ENCODE assay signal across 9 cellular contexts in genomic region chr6:24668066-24668996, GRCh38. TPM values are rescaled to one million over a fixed set of nuclear protein-coding genes. Genes with fewer than 3 reads are reported as not detected.
DNase-seq lines count a peak whose midpoint lies in the region; ATAC-seq, FAIRE-seq and TF ChIP-seq lines count a peak whose summit lies in the region.
"Not testable (repeated sequence)": the region's sequence is repeated elsewhere in the genome, so short reads cannot be mapped to it uniquely, and the experiment has no call there.
"Had no signal": no experiment of that assay in that cellular context is flagged by ENCODE, and none has a peak within 500 bp of the region (broad histone marks: within the 10 kb centered on the region; RNA-seq: fewer than 3 reads in every experiment).

No MANE protein-coding gene starts in this region.

- not testable (repeated sequence) for DNase-seq in HCT116 (ENCODE audit: low read depth, low spot score); WTC11 (ENCODE audit: low spot score); GM12878 (ENCODE audit: low read depth, low spot score); cardiac muscle cell (ENCODE audit: low read depth in 1 of 2, low spot score in 1 of 2); mesothelial cell of epicardium (ENCODE audit: low spot score in 2 of 2, unreplicated experiment in 2 of 2)
- DNase-seq in NOMO-1 treated with DMSO at 0.1 percent for 48 hours (lab: John Stamatoyannopoulos, UW; ENCODE audit: unreplicated experiment): peak; percentile 99
- DNase-seq in stimulated activated effector memory CD8-positive, alpha-beta T cell treated with anti-CD3 and anti-CD28 coated beads, Interleukin-12 subunit alpha, Interleukin-12 subunit beta, amount 100 ng/mL, for 72 hours (ENCODE audit: low spot score in 2 of 2): peak in 1 of 2 donors; percentile 46

- POLR2A ChIA-PET in HCT116 (lab: Charles Lee); WTC11 (lab: Charles Lee); GM12878 (lab: Charles Lee): not testable (repeated sequence)

- RAD21 ChIA-PET in HCT116 (lab: Charles Lee; ENCODE audit: low non-redundant PET in 1 of 2, low total read pairs in 2 of 2, uncharacterized antibody in 2 of 2, unreplicated experiment in 2 of 2); GM12878 (lab: Charles Lee; ENCODE audit: unreplicated experiment): not testable (repeated sequence)

- SMC1A ChIA-PET in GM12878 (lab: Charles Lee; ENCODE audit: uncharacterized antibody, unreplicated experiment): interaction anchor here (1.1 kb wide), 1 partner anchor 49 kb away, joined by 4 read pairs; no protein-coding TSS in a partner anchor

- intact Hi-C loops in HCT116 (cut with micrococcal nuclease); GM12878 (cut with micrococcal nuclease; ENCODE audit: unreplicated experiment): not testable (repeated sequence)

- peaks cover 13% of the 10 kb centered on the region; the same call in 1 of the 2 replicates for H4K20me1 ChIP-seq in BLaER1
- H4K20me1 ChIP-seq in HCT116 (ENCODE audit: insufficient read depth); GM12878 (ENCODE audit: control insufficient read depth, insufficient read depth): not testable (repeated sequence)

- not testable (repeated sequence) for H3K27ac Mint-ChIP-seq in WTC11; mesothelial cell of epicardium; stimulated activated effector memory CD8-positive, alpha-beta T cell treated with anti-CD3 and anti-CD28 coated beads, Interleukin-12 subunit alpha, Interleukin-12 subunit beta, amount 100 ng/mL, for 72 hours

- H3K27me3 ChIP-seq in BLaER1; HCT116 (ENCODE audit: insufficient read depth, low read length); GM12878 (replicated peaks in 1 of 2; ENCODE audit: control insufficient read depth in 2 of 2, insufficient read depth in 2 of 2, low read length in 1 of 2); cardiac muscle cell: not testable (repeated sequence)

- H3K4me3 Mint-ChIP-seq in WTC11: peak overlapping the region; percentile 85
- peak overlapping the region; percentile 92 for H3K4me3 Mint-ChIP-seq in mesothelial cell of epicardium
- H3K4me3 Mint-ChIP-seq in stimulated activated effector memory CD8-positive, alpha-beta T cell treated with anti-CD3 and anti-CD28 coated beads, Interleukin-12 subunit alpha, Interleukin-12 subunit beta, amount 100 ng/mL, for 72 hours: peak overlapping the region; percentile 87

- H3K4me1 Mint-ChIP-seq in WTC11: peaks cover 25% of the 10 kb centered on the region
- H3K4me1 Mint-ChIP-seq in mesothelial cell of epicardium: peaks cover 24% of the 10 kb centered on the region
- peaks cover 51% of the 10 kb centered on the region for H3K4me1 Mint-ChIP-seq in stimulated activated effector memory CD8-positive, alpha-beta T cell treated with anti-CD3 and anti-CD28 coated beads, Interleukin-12 subunit alpha, Interleukin-12 subunit beta, amount 100 ng/mL, for 72 hours

- CTCF ChIA-PET in HCT116 (lab: Charles Lee) (interaction anchor here (2.1 kb wide), 1 partner anchor 87 kb away, joined by 13 read pairs; no protein-coding TSS in a partner anchor), GM12878 (lab: Yijun Ruan, JAX) (interaction anchor here (1.5 kb wide), 1 partner anchor 88 kb away, joined by 6 read pairs; no protein-coding TSS in a partner anchor)
- CTCF ChIA-PET in WTC11 (lab: Charles Lee): not testable (repeated sequence)

- H3K9me3 Mint-ChIP-seq in WTC11 (peaks cover 41% of the 10 kb centered on the region), mesothelial cell of epicardium (peaks cover 30% of the 10 kb centered on the region)
- H3K9me3 Mint-ChIP-seq in stimulated activated effector memory CD8-positive, alpha-beta T cell treated with anti-CD3 and anti-CD28 coated beads, Interleukin-12 subunit alpha, Interleukin-12 subunit beta, amount 100 ng/mL, for 72 hours: not testable (repeated sequence)

- H2AFZ ChIP-seq in HCT116 (ENCODE audit: low read depth, low read length, poor library complexity, severe bottlenecking); GM12878 (ENCODE audit: control insufficient read depth, low read depth, low read length): not testable (repeated sequence)

- in situ Hi-C loops in GM12878 (cut with MboI): not testable (repeated sequence)

- not testable (repeated sequence) for TF ChIP-seq POLR2A in HCT116 (IDR thresholded peaks at IDR 0.05; ENCODE audit: borderline replicate concordance, extremely low read depth, insufficient read depth, insufficient read length); GM12878 (IDR thresholded peaks at IDR 0.05; ENCODE audit: low read depth, low read length)

- H3K9me3 ChIP-seq in BLaER1 (peaks cover 51% of the 10 kb centered on the region), HCT116 (ENCODE audit: control insufficient read depth in 1 of 2, insufficient read depth in 1 of 2, low read depth in 1 of 2, low read length in 2 of 2) (peaks cover 5 to 10% of the 10 kb centered on the region in 2 experiments; a peak in 2 of 4 replicates)
- not testable (repeated sequence) for H3K9me3 ChIP-seq in GM12878 (replicated peaks; ENCODE audit: control insufficient read depth, insufficient read depth, low read length); cardiac muscle cell (ENCODE audit: low read depth)

- H3K4me3 ChIP-seq in BLaER1 (peak overlapping the region; percentile 95), HCT116 (replicated peaks in 1 of 2; ENCODE audit: low read depth in 1 of 2, low read length in 2 of 2) (peak overlapping the region; percentile 91 to 97), GM12878 (peak overlapping the region; percentile 94), cardiac muscle cell (peak overlapping the region; percentile 79)

- H3K4me1 ChIP-seq in BLaER1 (peaks cover 34% of the 10 kb centered on the region), HCT116 (ENCODE audit: control insufficient read depth in 1 of 2, insufficient read depth in 2 of 2, low read length in 2 of 2) (peaks cover 7 to 16% of the 10 kb centered on the region in 2 experiments; a peak in 3 of 4 replicates), GM12878 (ENCODE audit: control insufficient read depth, insufficient read depth, low read length) (peaks cover 10% of the 10 kb centered on the region)
- H3K4me1 ChIP-seq in cardiac muscle cell (ENCODE audit: low read depth): not testable (repeated sequence)

- H3K9me2 ChIP-seq in HCT116 (ENCODE audit: insufficient read depth): not testable (repeated sequence)

- not testable (repeated sequence) for TF ChIP-seq CTCF in HCT116 (IDR thresholded peaks at IDR 0.05 in 2 of 3, conservative IDR thresholded peaks at IDR 0.05 in 1 of 3; ENCODE audit: borderline replicate concordance in 1 of 3, insufficient read depth in 1 of 3, low read depth in 2 of 3, low read length in 2 of 3); WTC11 (IDR thresholded peaks at IDR 0.05); GM12878 (IDR thresholded peaks at IDR 0.05 in 2 of 3, conservative IDR thresholded peaks at IDR 0.05 in 1 of 3; ENCODE audit: control insufficient read depth in 2 of 3, extremely low read depth in 1 of 3, insufficient read depth in 1 of 3, low read depth in 3 of 3, low read length in 3 of 3); cardiac muscle cell (IDR thresholded peaks at IDR 0.05; ENCODE audit: low read depth, low read length); mesothelial cell of epicardium (IDR thresholded peaks at IDR 0.05; ENCODE audit: unreplicated experiment)

- TF ChIP-seq RAD21 in HCT116 (IDR thresholded peaks at IDR 0.05; ENCODE audit: low read depth); GM12878 (IDR thresholded peaks at IDR 0.05; ENCODE audit: insufficient read depth, low read depth, low read length): not testable (repeated sequence)

- ATAC-seq in HCT116; WTC11; GM12878; stimulated activated effector memory CD8-positive, alpha-beta T cell treated with anti-CD3 and anti-CD28 coated beads, Interleukin-12 subunit alpha, Interleukin-12 subunit beta, amount 100 ng/mL, for 72 hours: not testable (repeated sequence)

- FAIRE-seq in GM12878 (lab: Jason Lieb, UNC): not testable (repeated sequence)

- H3K4me2 ChIP-seq in BLaER1: peak overlapping the region; percentile 91
- peak overlapping the region; percentile 84 for H3K4me2 ChIP-seq in HCT116 (ENCODE audit: low read length)
- H3K4me2 ChIP-seq in GM12878 (ENCODE audit: control insufficient read depth, insufficient read depth): peak overlapping the region; percentile 90

- H3K9ac ChIP-seq in BLaER1: peak overlapping the region; percentile 95
- peak overlapping the region; percentile 88; the same call in 1 of the 2 replicates for H3K9ac ChIP-seq in HCT116 (ENCODE audit: low read length)
- peak overlapping the region; percentile 89 for H3K9ac ChIP-seq in GM12878 (ENCODE audit: control insufficient read depth, insufficient read depth, low read length)

- H3K79me2 ChIP-seq in HCT116 (ENCODE audit: insufficient read depth, low read length): peaks cover 37% of the 10 kb centered on the region
- peaks cover 39% of the 10 kb centered on the region for H3K79me2 ChIP-seq in GM12878 (ENCODE audit: control insufficient read depth, insufficient read depth, low read length)

- H3K27ac ChIP-seq in BLaER1: peak overlapping the region; percentile 94
- H3K27ac ChIP-seq in HCT116 (ENCODE audit: low read depth, low read length); GM12878 (ENCODE audit: control insufficient read depth, insufficient read depth): not testable (repeated sequence)
- H3K27ac ChIP-seq in cardiac muscle cell: peak overlapping the region; percentile 94

- H3K36me3 Mint-ChIP-seq in WTC11: peaks cover 69% of the 10 kb centered on the region
- peaks cover 31% of the 10 kb centered on the region for H3K36me3 Mint-ChIP-seq in mesothelial cell of epicardium
- H3K36me3 Mint-ChIP-seq in stimulated activated effector memory CD8-positive, alpha-beta T cell treated with anti-CD3 and anti-CD28 coated beads, Interleukin-12 subunit alpha, Interleukin-12 subunit beta, amount 100 ng/mL, for 72 hours: peaks cover 31% of the 10 kb centered on the region

- WGBS in GM12878 (ENCODE audit: insufficient coverage, insufficient replicate concordance, low lambda C conversion rate, missing lambda C conversion rate): 98% methylated on average over 17 of the region's 18 CpGs

- H3K27me3 Mint-ChIP-seq in WTC11 (ENCODE audit: low read depth); mesothelial cell of epicardium (ENCODE audit: low read depth): not testable (repeated sequence)

- BruUV-seq in HCT116 (replicated peaks; lab: Mats Ljungman, UMichigan); GM12878 (replicated peaks; lab: Mats Ljungman, UMichigan): not testable (repeated sequence)

- H3K36me3 ChIP-seq in BLaER1 (peaks cover 53% of the 10 kb centered on the region), GM12878 (ENCODE audit: control insufficient read depth in 2 of 2, insufficient read depth in 2 of 2, low read length in 1 of 2) (peaks cover 0 to 12% of the 10 kb centered on the region in 2 experiments; a peak in 2 of 4 replicates)
- not testable (repeated sequence) for H3K36me3 ChIP-seq in HCT116 (ENCODE audit: control insufficient read depth in 1 of 2, insufficient read depth in 2 of 2, low read length in 2 of 2); cardiac muscle cell

- TF ChIP-seq EP300 in GM12878 (IDR thresholded peaks at IDR 0.05; ENCODE audit: borderline replicate concordance in 1 of 2, control insufficient read depth in 1 of 2, low read depth in 2 of 2, low read length in 2 of 2): not testable (repeated sequence)

RNA-seq across cellular contexts. Expression of gene ACOT13, which starts 1.5 kb away (rescaled TPM):
- 33.5 TPM for total RNA-seq in HCT116 (2021; ENCODE audit: unreplicated experiment)
- 15.6 and 20.5 TPM in 2 replicates for polyA plus RNA-seq in HCT116 (2012)
- total RNA-seq in WTC11 (2021): 54.0 to 64.0 TPM (median 62.8 TPM) in 3 replicates
- total RNA-seq in GM12878 (2013; cell fraction: nucleolus; rRNA removed): 3.6 and 4.8 TPM in 2 replicates
- 6.0 and 7.5 TPM in 2 replicates for total RNA-seq in GM12878 (2014; rRNA removed)
- 26.6 and 28.2 TPM in 2 replicates for total RNA-seq in GM12878 (2014; rRNA removed; fragmentation: Illumina TruSeq; extraction: Trizol)
- 28.6 and 33.8 TPM in 2 replicates for total RNA-seq in GM12878 (2021)
- polyA plus RNA-seq in GM12878 (2011; ENCODE audit: low read depth): 3.9 TPM
- 31.4 and 48.4 TPM in 2 replicates for polyA plus RNA-seq in GM12878 (2011; rRNA removed)
- polyA plus RNA-seq in GM12878 (2011; cell fraction: cytosol; rRNA removed): 11.6 and 16.2 TPM in 2 replicates
- 6.4 and 8.4 TPM in 2 replicates for polyA plus RNA-seq in GM12878 (2011; cell fraction: nucleus; rRNA removed)
- 16.9 and 21.0 TPM in 2 replicates for polyA plus RNA-seq in GM12878 (2012)
- polyA plus RNA-seq in GM12878 (2014; fragmentation: Illumina TruSeq; extraction: Trizol): 41.9 and 46.5 TPM in 2 replicates
- polyA plus RNA-seq in GM12878 (2014; fragmentation: Nextera tagmentation; extraction: Ambion mirVana): 10 to 100 TPM; 54.8 to 60.6 TPM
- polyA plus RNA-seq in GM12878 (2014; rRNA removed): 19.6 and 26.8 TPM in 2 replicates
- 10 to 100 TPM; 55.7 to 57.1 TPM for polyA plus RNA-seq in GM12878 (2016; fragmentation: Nextera tagmentation; extraction: Ambion mirVana)
- 2.2 and 5.0 TPM in 2 replicates for polyA minus RNA-seq in GM12878 (2011; rRNA and poly(A)+ RNA removed)
- 1.2 and 4.4 TPM in 2 replicates for polyA minus RNA-seq in GM12878 (2011; cell fraction: cytosol; rRNA and poly(A)+ RNA removed)
- polyA minus RNA-seq in GM12878 (2011; cell fraction: nucleus; rRNA and poly(A)+ RNA removed): 1.3 and 2.3 TPM in 2 replicates
- 29.0 and 30.7 TPM in 2 replicates for total RNA-seq in cardiac muscle cell
- polyA plus RNA-seq in cardiac muscle cell: 127 and 173 TPM in 2 replicates
- 18.7 to 19.8 TPM (median 19.1 TPM) in 3 replicates for total RNA-seq in mesothelial cell of epicardium

RNA-seq across cellular contexts. Expression of gene TDP2, which starts 1.6 kb away (rescaled TPM):
- total RNA-seq in HCT116 (2021; ENCODE audit: unreplicated experiment) (30.2 TPM), WTC11 (2021) (43.5 to 49.1 TPM (median 45.8 TPM) in 3 replicates), GM12878 (2014; rRNA removed) (32.1 and 35.1 TPM in 2 replicates), GM12878 (2014; rRNA removed; fragmentation: Illumina TruSeq; extraction: Trizol) (30.4 and 32.9 TPM in 2 replicates), GM12878 (2021) (35.8 and 38.1 TPM in 2 replicates), cardiac muscle cell (36.6 and 46.6 TPM in 2 replicates), mesothelial cell of epicardium (24.8 to 26.7 TPM (median 25.2 TPM) in 3 replicates)
- 15.0 and 17.1 TPM in 2 replicates for polyA plus RNA-seq in HCT116 (2012)
- total RNA-seq in GM12878 (2013; cell fraction: nucleolus; rRNA removed): 44.7 and 45.5 TPM in 2 replicates
- 26.8 TPM for polyA plus RNA-seq in GM12878 (2011; ENCODE audit: low read depth)
- polyA plus RNA-seq in GM12878 (2011; rRNA removed) (48.7 and 71.6 TPM in 2 replicates), GM12878 (2014; fragmentation: Illumina TruSeq; extraction: Trizol) (52.5 and 59.2 TPM in 2 replicates), GM12878 (2014; fragmentation: Nextera tagmentation; extraction: Ambion mirVana) (10 to 100 TPM; 24.4 to 29.8 TPM), GM12878 (2014; rRNA removed) (35.3 and 39.6 TPM in 2 replicates), GM12878 (2016; fragmentation: Nextera tagmentation; extraction: Ambion mirVana) (10 to 100 TPM; 50.5 to 53.3 TPM), cardiac muscle cell (59.0 and 68.7 TPM in 2 replicates)
- 18.0 and 28.8 TPM in 2 replicates for polyA plus RNA-seq in GM12878 (2011; cell fraction: cytosol; rRNA removed)
- 33.2 and 46.6 TPM in 2 replicates for polyA plus RNA-seq in GM12878 (2011; cell fraction: nucleus; rRNA removed)
- 35.9 and 36.0 TPM in 2 replicates for polyA plus RNA-seq in GM12878 (2012)
- polyA minus RNA-seq in GM12878 (2011; rRNA and poly(A)+ RNA removed): 20.3 and 20.5 TPM in 2 replicates
- 10.8 and 11.3 TPM in 2 replicates for polyA minus RNA-seq in GM12878 (2011; cell fraction: cytosol; rRNA and poly(A)+ RNA removed)
- 33.6 and 57.3 TPM in 2 replicates for polyA minus RNA-seq in GM12878 (2011; cell fraction: nucleus; rRNA and poly(A)+ RNA removed)

RNA-seq across cellular contexts. Expression of gene KIAA0319, which starts 22.3 kb away (rescaled TPM):
- total RNA-seq in HCT116 (2021; ENCODE audit: unreplicated experiment) (0.49 TPM), WTC11 (2021) (0.41 to 0.81 TPM (median 0.50 TPM) in 3 replicates), GM12878 (2014; rRNA removed) (0.05 TPM in 1 of 2 replicates, not detected in the other), GM12878 (2014; rRNA removed; fragmentation: Illumina TruSeq; extraction: Trizol) (0.04 TPM in 1 of 2 replicates, not detected in the other), GM12878 (2021) (0.03 and 0.05 TPM in 2 replicates), cardiac muscle cell (5.2 and 6.2 TPM in 2 replicates), mesothelial cell of epicardium (0.02 TPM in 1 of 3 replicates, not detected in the others)
- polyA plus RNA-seq in HCT116 (2012): 0.25 and 0.33 TPM in 2 replicates
- not detected in 2 replicates for total RNA-seq in GM12878 (2013; cell fraction: nucleolus; rRNA removed)
- polyA plus RNA-seq in GM12878 (2011; ENCODE audit: low read depth): not detected
- polyA plus RNA-seq in GM12878 (2011; rRNA removed) (0.01 TPM in 1 of 2 replicates, not detected in the other), GM12878 (2014; fragmentation: Illumina TruSeq; extraction: Trizol) (0.06 and 0.09 TPM in 2 replicates), GM12878 (2014; fragmentation: Nextera tagmentation; extraction: Ambion mirVana) (under 1 TPM in 1 of 2 experiments, not detected in 1; 0.02 TPM), GM12878 (2014; rRNA removed) (0.03 and 0.08 TPM in 2 replicates), GM12878 (2016; fragmentation: Nextera tagmentation; extraction: Ambion mirVana) (under 1 TPM; 0.05 to 0.09 TPM), cardiac muscle cell (6.0 and 6.6 TPM in 2 replicates)
- 0.01 and 0.02 TPM in 2 replicates for polyA plus RNA-seq in GM12878 (2011; cell fraction: cytosol; rRNA removed)
- 0.03 and 0.06 TPM in 2 replicates for polyA plus RNA-seq in GM12878 (2011; cell fraction: nucleus; rRNA removed)
- 0.03 TPM in 1 of 2 replicates, not detected in the other for polyA plus RNA-seq in GM12878 (2012)
- polyA minus RNA-seq in GM12878 (2011; rRNA and poly(A)+ RNA removed): not detected in 2 replicates
- 0.10 TPM in 1 of 2 replicates, not detected in the other for polyA minus RNA-seq in GM12878 (2011; cell fraction: cytosol; rRNA and poly(A)+ RNA removed)
- not detected in 2 replicates for polyA minus RNA-seq in GM12878 (2011; cell fraction: nucleus; rRNA and poly(A)+ RNA removed)
- total RNA-seq: esophagus mucosa had no signal

RNA-seq across cellular contexts. Expression of gene C6orf62, which starts 50.6 kb away (rescaled TPM):
- total RNA-seq in HCT116 (2021; ENCODE audit: unreplicated experiment) (103 TPM), WTC11 (2021) (74.3 to 86.4 TPM (median 75.9 TPM) in 3 replicates), GM12878 (2014; rRNA removed) (55.6 and 61.5 TPM in 2 replicates), GM12878 (2014; rRNA removed; fragmentation: Illumina TruSeq; extraction: Trizol) (92.2 and 92.7 TPM in 2 replicates), GM12878 (2021) (111 and 113 TPM in 2 replicates), cardiac muscle cell (52.7 and 59.7 TPM in 2 replicates), mesothelial cell of epicardium (60.5 to 61.9 TPM (median 61.0 TPM) in 3 replicates)
- 42.4 and 56.8 TPM in 2 replicates for polyA plus RNA-seq in HCT116 (2012)
- 86.5 and 96.5 TPM in 2 replicates for total RNA-seq in GM12878 (2013; cell fraction: nucleolus; rRNA removed)
- 46.1 TPM for polyA plus RNA-seq in GM12878 (2011; ENCODE audit: low read depth)
- polyA plus RNA-seq in GM12878 (2011; rRNA removed) (128 and 158 TPM in 2 replicates), GM12878 (2014; fragmentation: Illumina TruSeq; extraction: Trizol) (125 and 161 TPM in 2 replicates), GM12878 (2014; fragmentation: Nextera tagmentation; extraction: Ambion mirVana) (100 to 1,000 TPM; 196 to 565 TPM), GM12878 (2014; rRNA removed) (66.8 and 73.9 TPM in 2 replicates), GM12878 (2016; fragmentation: Nextera tagmentation; extraction: Ambion mirVana) (100 to 1,000 TPM; 290 to 309 TPM), cardiac muscle cell (52.8 and 59.6 TPM in 2 replicates)
- 53.6 and 63.0 TPM in 2 replicates for polyA plus RNA-seq in GM12878 (2011; cell fraction: cytosol; rRNA removed)
- polyA plus RNA-seq in GM12878 (2011; cell fraction: nucleus; rRNA removed): 81.7 and 136 TPM in 2 replicates
- polyA plus RNA-seq in GM12878 (2012): 85.1 and 101 TPM in 2 replicates
- polyA minus RNA-seq in GM12878 (2011; rRNA and poly(A)+ RNA removed): 89.7 and 107 TPM in 2 replicates
- 42.2 and 63.3 TPM in 2 replicates for polyA minus RNA-seq in GM12878 (2011; cell fraction: cytosol; rRNA and poly(A)+ RNA removed)
- 36.1 and 50.7 TPM in 2 replicates for polyA minus RNA-seq in GM12878 (2011; cell fraction: nucleus; rRNA and poly(A)+ RNA removed)
